Comparison of ENCODE assay signal across 9 cellular contexts in genomic region chr20:24148372-24148771, GRCh38.
DNase-seq lines count a peak whose midpoint lies in the region; ATAC-seq and TF ChIP-seq lines count a peak whose summit lies in the region.
"Had no signal": no experiment of that assay in that cellular context is flagged by ENCODE, and none has a peak within 500 bp of the region (broad histone marks: within the 10 kb centered on the region; RNA-seq: fewer than 3 reads in every experiment).

No MANE protein-coding gene starts in this region.

- H3K9me2 ChIP-seq in OCI-LY7 (ENCODE audit: insufficient read depth, low read length): no peaks in the 10 kb centered on the region

- intact Hi-C loops in OCI-LY7 (cut with micrococcal nuclease; ENCODE audit: unreplicated experiment): no loop called here
- intact Hi-C loops in dorsolateral prefrontal cortex (cut with DNase I): no loop called here

- DNase-seq in OCI-LY7 (ENCODE audit: low spot score) (peak; percentile 34), dorsolateral prefrontal cortex (no peak), D341Med (ENCODE audit: low spot score) (no peak), GOT3 (lab: John Stamatoyannopoulos, UW) (no peak)
- peak; percentile 15 for DNase-seq in stimulated activated CD8-positive, alpha-beta memory T cell treated with anti-CD3 and anti-CD28 coated beads, Interleukin-4, amount 100 ng/mL, for 24 hours (ENCODE audit: low read depth)
- DNase-seq: activated CD4-positive, CD25-positive, alpha-beta regulatory T cell; gastrocnemius medialis had no signal

- H3K9me3 ChIP-seq in OCI-LY7 (ENCODE audit: low read length): no peaks in the 10 kb centered on the region
- H3K9me3 ChIP-seq: gastrocnemius medialis had no signal

- BruUV-seq in OCI-LY7 (replicated peaks; lab: Mats Ljungman, UMichigan): no TSS peak

- H4K20me1 ChIP-seq in OCI-LY7 (ENCODE audit: insufficient read depth, low read length): no peaks in the 10 kb centered on the region

- H3K4me1 ChIP-seq in OCI-LY7 (ENCODE audit: insufficient read depth, low read length, poor library complexity, severe bottlenecking): no peaks in the 10 kb centered on the region
- H3K4me1 ChIP-seq: gastrocnemius medialis had no signal

- H3K27ac ChIP-seq in OCI-LY7 (ENCODE audit: low read depth, low read length, poor library complexity, severe bottlenecking) (no peak overlapping the region), dorsolateral prefrontal cortex (no peak overlapping the region)
- H3K27ac ChIP-seq: gastrocnemius medialis had no signal

- no peaks in the 10 kb centered on the region for H3K27me3 ChIP-seq in dorsolateral prefrontal cortex
- H3K27me3 ChIP-seq: gastrocnemius medialis had no signal

- H3K4me2 ChIP-seq in OCI-LY7 (ENCODE audit: low read length): no peak overlapping the region

- H2AFZ ChIP-seq in OCI-LY7 (ENCODE audit: low read length): no peak overlapping the region

- TF ChIP-seq CTCF in OCI-LY7 (conservative IDR thresholded peaks at IDR 0.05; ENCODE audit: low read length) (no peak), dorsolateral prefrontal cortex (IDR thresholded peaks at IDR 0.05 in 54 of 56, conservative IDR thresholded peaks at IDR 0.05 in 2 of 56; ENCODE audit: low read depth in 1 of 56, partially characterized antibody in 56 of 56) (no peak)

- H3K36me3 ChIP-seq in OCI-LY7 (ENCODE audit: insufficient read depth, low read length): no peaks in the 10 kb centered on the region
- H3K36me3 ChIP-seq: gastrocnemius medialis had no signal

- H3K4me3 ChIP-seq in OCI-LY7 (ENCODE audit: low read depth, low read length, poor library complexity, severe bottlenecking) (no peak overlapping the region), dorsolateral prefrontal cortex (no peak overlapping the region)
- H3K4me3 ChIP-seq: gastrocnemius medialis had no signal

- CTCF ChIA-PET in OCI-LY7 (lab: Charles Lee; ENCODE audit: unreplicated experiment): no interaction called here

- POLR2A ChIA-PET in OCI-LY7 (lab: Charles Lee): no interaction called here

- peak; percentile 79 for ATAC-seq in GM19043 (IDR thresholded peaks at IDR 0.05; ENCODE audit: low read depth, unreplicated experiment)
- ATAC-seq in HG03095 (IDR thresholded peaks at IDR 0.05; ENCODE audit: unreplicated experiment): peak; percentile 64
- ATAC-seq: gastrocnemius medialis had no signal

- H3K79me2 ChIP-seq in OCI-LY7 (ENCODE audit: insufficient read depth, low read depth, low read length): no peaks in the 10 kb centered on the region

Comparison
In these comparisons a context has a peak if more than half of its experiments do, and no peak if none do; other contexts are left out.
1. DNase-seq: peak in OCI-LY7 (single experiment) and stimulated activated CD8-positive, alpha-beta memory T cell treated with anti-CD3 and anti-CD28 coated beads, Interleukin-4, amount 100 ng/mL, for 24 hours (single experiment); none in dorsolateral prefrontal cortex (0 of 10), D341Med (single experiment) and GOT3 (single experiment).